In genomic region chr12:56448860-56449621, GRCh38 we compare ENCODE assay signal across 8 cellular contexts. TPM values are rescaled to one million over a fixed set of nuclear protein-coding genes. Genes with fewer than 3 reads are reported as not detected.
DNase-seq lines count a peak whose midpoint lies in the region; ATAC-seq, FAIRE-seq and TF ChIP-seq lines count a peak whose summit lies in the region.

Gene TIMELESS, minus strand, starts transcription at chr12:56449426. Its CDS starts 15,256 bp downstream, at chr12:56434170.

- in situ Hi-C loops in Caki2 (cut with HindIII; ENCODE audit: low pct_unique_long_range_greater_than_20kb, low sequenced_read_pairs) = no loop called here

- intact Hi-C loops in endothelial cell of umbilical vein (cut with micrococcal nuclease) = loop anchor here (1.0 to 5.0 kb wide), 3 partner anchors 20 to 133 kb away; partner anchors contain the start of genes APOF, SPRYD4 and STAT2

- H3K9ac ChIP-seq in HUES6 (ENCODE audit: low read length) = peak within 1 kb of the TSS; percentile 94
- peak within 1 kb of the TSS; percentile 93 for H3K9ac ChIP-seq in OCI-LY3 (ENCODE audit: low read length)
- peak within 1 kb of the TSS; percentile 91 for H3K9ac ChIP-seq in endothelial cell of umbilical vein (replicated peaks; ENCODE audit: extremely low read depth, insufficient read depth, low read length)

- H3K4me2 ChIP-seq in OCI-LY3 (ENCODE audit: low read length) (peak within 1 kb of the TSS; percentile 89), endothelial cell of umbilical vein (ENCODE audit: insufficient read depth, low read length) (peak within 1 kb of the TSS; percentile 83)

- POLR2A ChIA-PET in endothelial cell of umbilical vein (lab: Charles Lee) = interaction anchor here (0.6 to 1.1 kb wide), 3 partner anchors 18 to 227 kb away, joined by 3 read pairs; partner anchors contain the start of gene RNF41

- H4K20me1 ChIP-seq in OCI-LY3 (ENCODE audit: insufficient read depth, low read length) = no peaks in the 10 kb centered on the region
- H4K20me1 ChIP-seq in endothelial cell of umbilical vein (replicated peaks; ENCODE audit: control insufficient read depth, extremely low read depth, insufficient read depth, low read length) = no peaks in the 10 kb centered on the region

- CTCF ChIA-PET in endothelial cell of umbilical vein (lab: Charles Lee) = interaction anchor here (0.5 to 2.5 kb wide), 8 partner anchors 10 to 260 kb away, joined by 3 to 19 read pairs (median 4); partner anchors contain the start of genes CNPY2, SMARCC2 and STAT2

- H3K36me3 ChIP-seq in HUES6 (ENCODE audit: control insufficient read depth, insufficient read depth, low read length) (peaks cover 14% of the 10 kb centered on the region; the same call in 1 of the 2 replicates), OCI-LY3 (replicated peaks; ENCODE audit: low read depth, low read length) (peaks cover 7% of the 10 kb centered on the region), endothelial cell of umbilical vein (ENCODE audit: control insufficient read depth in 2 of 2, extremely low read depth in 1 of 2, insufficient read depth in 2 of 2, low read length in 2 of 2) (no peaks in the 10 kb centered on the region)

- peak; percentile 84 for TF ChIP-seq POLR2A in endothelial cell of umbilical vein (IDR thresholded peaks at IDR 0.05; ENCODE audit: low read depth, low read length)

- peak; percentile 99 for FAIRE-seq in endothelial cell of umbilical vein (lab: Jason Lieb, UNC)

- H3K9me3 ChIP-seq in HUES6 (ENCODE audit: control insufficient read depth, insufficient read depth, low read depth, low read length) (peaks cover 4% of the 10 kb centered on the region), OCI-LY3 (ENCODE audit: insufficient read depth, low read length) (no peaks in the 10 kb centered on the region), endothelial cell of umbilical vein (replicated peaks; ENCODE audit: control insufficient read depth, insufficient read depth, low read length) (no peaks in the 10 kb centered on the region)

- H2AFZ ChIP-seq in OCI-LY3 (ENCODE audit: low read depth, low read length) (peak within 1 kb of the TSS; percentile 79), endothelial cell of umbilical vein (ENCODE audit: low read depth, low read length) (peak within 1 kb of the TSS; percentile 78)

- peak within 1 kb of the TSS; percentile 93 for H3K27ac ChIP-seq in HUES6 (ENCODE audit: low read depth, low read length)
- peak within 1 kb of the TSS; percentile 85 for H3K27ac ChIP-seq in OCI-LY3 (ENCODE audit: low read length)
- H3K27ac ChIP-seq in endothelial cell of umbilical vein (ENCODE audit: insufficient read depth, low read depth, low read length) = peak within 1 kb of the TSS; percentile 61

- TF ChIP-seq CTCF in OCI-LY3 (IDR thresholded peaks at IDR 0.05; ENCODE audit: low read depth, low read length) = no peak
- TF ChIP-seq CTCF in endothelial cell of umbilical vein (IDR thresholded peaks at IDR 0.05; ENCODE audit: extremely low read depth in 1 of 2, insufficient read depth in 1 of 2, low read depth in 1 of 2, low read length in 2 of 2) = no peak

- TSS peak; percentile 71 for BruUV-seq in endothelial cell of umbilical vein (replicated peaks; lab: Mats Ljungman, UMichigan)

- DNase-seq in Caki2 (ENCODE audit: low read depth) (peak; percentile 97), endothelial cell of umbilical vein (ENCODE audit: low read depth, low spot score) (peak; percentile 94), midbrain (lab: John Stamatoyannopoulos, UW) (peak; percentile 95)
- peak; percentile 92 for DNase-seq in activated CD8-positive, alpha-beta memory T cell treated with anti-CD3 and anti-CD28 coated beads, Interleukin-2, amount 50 U/mL, for 48 hours
- DNase-seq in stimulated activated CD8-positive, alpha-beta memory T cell treated with anti-CD3 and anti-CD28 coated beads, Interleukin-2, amount 100 ng/mL, for 1 hour (ENCODE audit: low read depth in 2 of 2) = peak; percentile 65 to 74

- dilution Hi-C loops in endothelial cell of umbilical vein (cut with MboI; ENCODE audit: extremely low pct_ligation_motif_present, low sequenced_read_pairs) = no loop called here

- H3K79me2 ChIP-seq in OCI-LY3 (ENCODE audit: low read length) (peaks cover 29% of the 10 kb centered on the region), endothelial cell of umbilical vein (ENCODE audit: control insufficient read depth, insufficient read depth, low read length) (no peaks in the 10 kb centered on the region)

- H3K4me1 ChIP-seq in HUES6 (ENCODE audit: control insufficient read depth, insufficient read depth, low read length) (peaks cover 9% of the 10 kb centered on the region), OCI-LY3 (ENCODE audit: low read length) (peaks cover 10% of the 10 kb centered on the region), endothelial cell of umbilical vein (ENCODE audit: control insufficient read depth, extremely low read depth, insufficient read depth, low read length) (peaks cover 20% of the 10 kb centered on the region)

- H3K27me3 ChIP-seq in HUES6 (ENCODE audit: control insufficient read depth, insufficient read depth, low read length) = no peaks in the 10 kb centered on the region
- no peaks in the 10 kb centered on the region for H3K27me3 ChIP-seq in OCI-LY3 (ENCODE audit: low read depth, low read length)
- peaks cover 0 to 3% of the 10 kb centered on the region in 2 experiments for H3K27me3 ChIP-seq in endothelial cell of umbilical vein (ENCODE audit: control insufficient read depth in 2 of 2, insufficient read depth in 2 of 2, low read length in 2 of 2)

- peak; percentile 92 for ATAC-seq in GM21390 (IDR thresholded peaks at IDR 0.05; ENCODE audit: unreplicated experiment)

- H3K4me3 ChIP-seq in HUES6 (ENCODE audit: low read depth, low read length) (peak within 1 kb of the TSS; percentile 95), OCI-LY3 (ENCODE audit: low read length) (peak within 1 kb of the TSS; percentile 94), endothelial cell of umbilical vein (replicated peaks in 1 of 3; ENCODE audit: insufficient read depth in 1 of 3, low read depth in 1 of 3, low read length in 3 of 3) (peak within 1 kb of the TSS; percentile 53 to 88 (median 77))

- H3K9me1 ChIP-seq in endothelial cell of umbilical vein (replicated peaks; ENCODE audit: control insufficient read depth, extremely low read depth, insufficient read depth, low read length) = no peaks in the 10 kb centered on the region

TF ChIP-seq in endothelial cell of umbilical vein, 7 proteins besides CTCF, POLR2A, EP300 and RAD21:
- TF ChIP-seq MAX (IDR thresholded peaks at IDR 0.05; ENCODE audit: insufficient read depth, insufficient read length) (peak; percentile 82), FOS (IDR thresholded peaks at IDR 0.05; ENCODE audit: borderline replicate concordance, insufficient read depth, low read length) (no peak), MYC (IDR thresholded peaks at IDR 0.05; ENCODE audit: low read depth, low read length) (no peak), POLR2AphosphoS5 (IDR thresholded peaks at IDR 0.05; ENCODE audit: insufficient read depth, low read depth, low read length) (peak; percentile 77)

RNA-seq across cellular contexts. Expression of gene TIMELESS, which starts in this region (rescaled TPM):
- 33.3 and 46.0 TPM in 2 replicates for total RNA-seq in Caki2 (2014; rRNA removed; shearing (Covaris generic); ENCODE audit: low replicate concordance)
- 28.2 and 28.4 TPM in 2 replicates for total RNA-seq in endothelial cell of umbilical vein
- 3.6 and 6.1 TPM in 2 replicates for polyA plus RNA-seq in endothelial cell of umbilical vein
- 8.3 and 9.9 TPM in 2 replicates for polyA plus RNA-seq in endothelial cell of umbilical vein (2011; cell fraction: cytosol; rRNA removed)
- polyA plus RNA-seq in endothelial cell of umbilical vein (2011; cell fraction: nucleus; rRNA removed) = 32.6 and 34.9 TPM in 2 replicates
- polyA plus RNA-seq in endothelial cell of umbilical vein (2012) = 14.1 and 19.3 TPM in 2 replicates
- 7.4 and 9.7 TPM in 2 replicates for polyA minus RNA-seq in endothelial cell of umbilical vein
- polyA minus RNA-seq in endothelial cell of umbilical vein (2011; cell fraction: cytosol; rRNA and poly(A)+ RNA removed) = 11.7 TPM
- polyA minus RNA-seq in endothelial cell of umbilical vein (2011; cell fraction: nucleus; rRNA and poly(A)+ RNA removed) = 5.0 and 9.8 TPM in 2 replicates

Comparison
In these comparisons a context has a peak if more than half of its experiments do, and no peak if none do; other contexts are left out.
1. Peak in every context shown above with its lines: DNase-seq, ATAC-seq, H3K4me3 ChIP-seq and H3K27ac ChIP-seq.